Comparison of ENCODE assay signal across 8 cellular contexts in genomic region chr6:149963212-149963461, GRCh38. TPM values are rescaled to one million over a fixed set of nuclear protein-coding genes. Genes with fewer than 3 reads are reported as not detected.
DNase-seq lines count a peak whose midpoint lies in the region; ATAC-seq and TF ChIP-seq lines count a peak whose summit lies in the region.

No MANE protein-coding gene starts in this region.

- H3K36me3 ChIP-seq in skeletal muscle satellite cell (ENCODE audit: insufficient read depth, low read length): no peaks in the 10 kb centered on the region

- peak overlapping the region; percentile 80 for H3K4me3 Mint-ChIP-seq in activated T-cell treated with anti-CD3 and anti-CD28 coated beads, Interleukin-2, amount 50 U/mL, for 24 hours

- peaks cover 36% of the 10 kb centered on the region for H3K27me3 ChIP-seq in skeletal muscle satellite cell (ENCODE audit: control insufficient read depth, insufficient read depth, low read length)

- H3K27me3 Mint-ChIP-seq in activated T-cell treated with anti-CD3 and anti-CD28 coated beads, Interleukin-2, amount 50 U/mL, for 24 hours: peaks cover 94% of the 10 kb centered on the region

- H3K4me3 ChIP-seq in AG09309 (ENCODE audit: control insufficient read depth, low read depth, low read length) (peak overlapping the region; percentile 60), skeletal muscle satellite cell (ENCODE audit: low read length) (peak overlapping the region; percentile 85)

- peak overlapping the region; percentile 88 for H3K27ac Mint-ChIP-seq in activated T-cell treated with anti-CD3 and anti-CD28 coated beads, Interleukin-2, amount 50 U/mL, for 24 hours

- ATAC-seq in GM19438 (IDR thresholded peaks at IDR 0.05; ENCODE audit: low read depth, unreplicated experiment): peak; percentile 30
- no peak for ATAC-seq in HG02870 (IDR thresholded peaks at IDR 0.05; ENCODE audit: unreplicated experiment)

- intact Hi-C loops in cardiac septum (cut with DNase I): no loop called here

- peaks cover 25% of the 10 kb centered on the region for H3K4me1 ChIP-seq in skeletal muscle satellite cell (ENCODE audit: control insufficient read depth, insufficient read depth, low read length)

- peaks cover 30% of the 10 kb centered on the region for H3K4me1 Mint-ChIP-seq in activated T-cell treated with anti-CD3 and anti-CD28 coated beads, Interleukin-2, amount 50 U/mL, for 24 hours (ENCODE audit: low read depth)

- H3K9me3 ChIP-seq in skeletal muscle satellite cell (replicated peaks; ENCODE audit: low read length): no peaks in the 10 kb centered on the region

- TF ChIP-seq CTCF in AG09309 (IDR thresholded peaks at IDR 0.05; ENCODE audit: control insufficient read depth, insufficient read depth, low read depth, low read length, missing control alignments): no peak

- no peak for DNase-seq in AG09309 (ENCODE audit: low read depth)
- DNase-seq in NCI-H1417 treated with DMSO at 0.1 percent for 48 hours (lab: John Stamatoyannopoulos, UW): peak; percentile 49
- peak; percentile 61 for DNase-seq in activated T-cell treated with anti-CD3 and anti-CD28 coated beads, Interleukin-2, amount 50 U/mL, for 24 hours
- DNase-seq in cardiac septum (ENCODE audit: low spot score): peak; percentile 67
- DNase-seq in AML-193 (lab: John Stamatoyannopoulos, UW): no peak

- H3K9me3 Mint-ChIP-seq in activated T-cell treated with anti-CD3 and anti-CD28 coated beads, Interleukin-2, amount 50 U/mL, for 24 hours: no peaks in the 10 kb centered on the region

- peak overlapping the region; percentile 99 for H3K4me2 ChIP-seq in skeletal muscle satellite cell (ENCODE audit: low read length)

- H3K9ac ChIP-seq in skeletal muscle satellite cell (ENCODE audit: low read depth, low read length): peak overlapping the region; percentile 87

- H3K36me3 Mint-ChIP-seq in activated T-cell treated with anti-CD3 and anti-CD28 coated beads, Interleukin-2, amount 50 U/mL, for 24 hours (ENCODE audit: low read depth): peaks cover 1% of the 10 kb centered on the region

RNA-seq across cellular contexts. Expression of gene ULBP1, which starts 0.6 kb away (rescaled TPM):
- total RNA-seq in cardiac septum: 0.16 TPM
- total RNA-seq in skeletal muscle satellite cell (2012; rRNA removed): 0.66 and 1.3 TPM in 2 replicates

RNA-seq across cellular contexts. Expression of gene ULBP2, which starts 21.3 kb away (rescaled TPM):
- 1.1 TPM for total RNA-seq in cardiac septum
- 2.0 and 6.3 TPM in 2 replicates for total RNA-seq in skeletal muscle satellite cell (2012; rRNA removed)

RNA-seq across cellular contexts. Expression of gene RAET1G, which starts 40.2 kb away (rescaled TPM):
- 0.35 TPM for total RNA-seq in cardiac septum
- total RNA-seq in skeletal muscle satellite cell (2012; rRNA removed): 0.22 and 1.0 TPM in 2 replicates

Comparison
In these comparisons a context has a peak if more than half of its experiments do, and no peak if none do; other contexts are left out.
1. DNase-seq: peak in NCI-H1417 treated with DMSO at 0.1 percent for 48 hours (single experiment), activated T-cell treated with anti-CD3 and anti-CD28 coated beads, Interleukin-2, amount 50 U/mL, for 24 hours (single experiment) and cardiac septum (single experiment); none in AG09309 (single experiment) and AML-193 (0 of 2).